8 cellular contexts compared by ENCODE assay signal in the genomic region with DNA sequence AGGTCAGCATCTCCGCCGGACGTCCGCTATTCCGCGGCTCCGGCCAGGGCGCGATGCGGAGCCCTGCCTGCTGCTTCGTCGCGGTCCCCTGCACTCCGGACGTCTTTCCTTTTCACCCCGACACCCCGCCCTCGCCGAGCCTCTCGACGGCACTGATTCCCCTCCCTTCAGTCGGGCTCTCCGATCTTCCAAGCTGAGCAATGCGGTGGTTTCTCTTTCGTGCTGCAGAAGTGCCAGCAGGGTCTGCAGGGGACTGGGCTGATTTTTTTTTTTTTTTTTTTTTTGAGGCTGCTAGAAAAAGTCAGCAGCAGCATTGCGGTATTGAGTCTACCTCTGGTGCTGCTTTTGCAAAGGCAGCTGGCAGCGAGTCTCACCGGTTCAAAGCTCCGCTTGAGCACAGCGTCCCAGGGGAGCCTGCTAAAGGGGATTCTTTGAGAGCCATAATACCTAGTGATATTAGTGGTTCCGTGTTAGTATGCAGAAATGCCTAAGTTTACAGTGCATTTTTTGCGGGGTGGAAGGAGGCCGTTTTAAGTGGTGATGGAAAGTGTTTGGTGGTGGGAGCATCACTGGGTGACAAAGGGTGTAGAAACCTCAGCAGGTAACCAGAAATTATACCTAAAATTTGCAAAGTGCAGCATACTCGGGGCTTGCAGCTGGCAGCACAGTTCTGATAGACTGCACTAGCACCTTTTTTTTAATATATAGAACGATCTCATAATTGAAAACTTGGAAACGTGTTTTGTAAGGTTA. TPM values are rescaled to one million over a fixed set of nuclear protein-coding genes. Genes with fewer than 3 reads are reported as not detected.
DNase-seq lines count a peak whose midpoint lies in the region; ATAC-seq and TF ChIP-seq lines count a peak whose summit lies in the region.

No MANE protein-coding gene starts in this region.

- peaks cover 49% of the 10 kb centered on the region for H3K79me2 ChIP-seq in neural progenitor cell (ENCODE audit: low read depth)

- BruUV-seq in Calu3 (replicated peaks; lab: Mats Ljungman, UMichigan) (TSS peak; percentile 27), Panc1 (replicated peaks; lab: Mats Ljungman, UMichigan) (no TSS peak)

- H3F3A ChIP-seq in neural progenitor cell (ENCODE audit: low read depth) = peaks cover 48% of the 10 kb centered on the region

- peak overlapping the region; percentile 56 for H2AFZ ChIP-seq in neural progenitor cell (replicated peaks)

- peak overlapping the region; percentile 92 for H3K4me2 ChIP-seq in neural progenitor cell

- CTCF ChIA-PET in Calu3 (lab: Charles Lee) (interaction anchor here (0.6 kb wide), 3 partner anchors 7 to 540 kb away, joined by 3 to 5 read pairs (median 3); no protein-coding TSS in a partner anchor), Panc1 (lab: Charles Lee) (interaction anchor here (0.6 kb wide), 1 partner anchor 20 kb away, joined by 4 read pairs; no protein-coding TSS in a partner anchor)

- H3K9ac ChIP-seq in HUES48 (ENCODE audit: low read depth, low read length) = no peak overlapping the region
- peak overlapping the region; percentile 40 for H3K9ac ChIP-seq in neural progenitor cell

- H3K9me3 ChIP-seq in HUES48 (ENCODE audit: control insufficient read depth, insufficient read depth, low read length) (no peaks in the 10 kb centered on the region), Panc1 (ENCODE audit: control insufficient read depth, insufficient read depth, low read depth, low read length) (no peaks in the 10 kb centered on the region), neural progenitor cell (ENCODE audit: low read depth) (no peaks in the 10 kb centered on the region)

- H4K20me1 ChIP-seq in neural progenitor cell (ENCODE audit: low read depth) = peaks cover 17% of the 10 kb centered on the region

- H3K4me1 ChIP-seq in HUES48 (ENCODE audit: control insufficient read depth, insufficient read depth, low read length) (peaks cover 53% of the 10 kb centered on the region), Panc1 (ENCODE audit: control insufficient read depth, insufficient read depth, low read length) (peaks cover 18% of the 10 kb centered on the region), neural progenitor cell (peaks cover 57% of the 10 kb centered on the region)

- H3K9me3 Mint-ChIP-seq in Calu3 (ENCODE audit: low read depth, unreplicated experiment) = no peaks in the 10 kb centered on the region
- peaks cover 2% of the 10 kb centered on the region for H3K9me3 Mint-ChIP-seq in neural progenitor cell

- H3K27ac ChIP-seq in HUES48 (ENCODE audit: low read depth, low read length) (peak overlapping the region; percentile 79), Panc1 (ENCODE audit: low read length) (peak overlapping the region; percentile 70), neural progenitor cell (peak overlapping the region; percentile 85), substantia nigra (ENCODE audit: low read depth, low read length, poor library complexity, severe bottlenecking) (peak overlapping the region; percentile 88)

- H3K36me3 Mint-ChIP-seq in Calu3 (ENCODE audit: insufficient read depth, unreplicated experiment) = peaks cover 42% of the 10 kb centered on the region
- H3K36me3 Mint-ChIP-seq in neural progenitor cell = no peaks in the 10 kb centered on the region

- no peaks in the 10 kb centered on the region for H3K27me3 Mint-ChIP-seq in Calu3 (ENCODE audit: unreplicated experiment)
- peaks cover 7% of the 10 kb centered on the region for H3K27me3 Mint-ChIP-seq in neural progenitor cell (ENCODE audit: insufficient read depth, low read depth)

- peak overlapping the region; percentile 79 for H3K4me3 ChIP-seq in HUES48 (ENCODE audit: low read depth, low read length)
- peak overlapping the region; percentile 78 to 90 for H3K4me3 ChIP-seq in Panc1 (ENCODE audit: low read depth in 2 of 2, low read length in 2 of 2)
- peak overlapping the region; percentile 71 for H3K4me3 ChIP-seq in neural progenitor cell

- peaks cover 26% of the 10 kb centered on the region for H3K27me3 ChIP-seq in HUES48 (ENCODE audit: control insufficient read depth, insufficient read depth, low read length)
- H3K27me3 ChIP-seq in Panc1 (ENCODE audit: control insufficient read depth, insufficient read depth, low read length) = no peaks in the 10 kb centered on the region
- peaks cover 9% of the 10 kb centered on the region for H3K27me3 ChIP-seq in neural progenitor cell

- DNase-seq in Calu3 (peak; percentile 56), Panc1 (ENCODE audit: low read depth, low spot score) (no peak), fibroblast of the conjunctiva (ENCODE audit: low read depth) (peak; percentile 28), neural progenitor cell (ENCODE audit: low spot score) (peak; percentile 87), substantia nigra (lab: John Stamatoyannopoulos, UW) (peak in 43 of 49 donors; percentile 14 to 76 (median 60))
- DNase-seq in activated T-helper 9 cell treated with anti-CD3 and anti-CD28 coated beads, Interleukin-2, amount 50 U/mL, for 16 hours (ENCODE audit: low read depth) = peak; percentile 65

- TF ChIP-seq CTCF in Calu3 (IDR thresholded peaks at IDR 0.05; ENCODE audit: unreplicated experiment) (no peak), Panc1 (IDR thresholded peaks at IDR 0.05) (no peak), neural progenitor cell (IDR thresholded peaks at IDR 0.05) (no peak)

- H3K4me3 Mint-ChIP-seq in Calu3 (ENCODE audit: low read depth, unreplicated experiment) (peak overlapping the region; percentile 80), neural progenitor cell (peak overlapping the region; percentile 91)

- ATAC-seq in GM21390 (IDR thresholded peaks at IDR 0.05; ENCODE audit: unreplicated experiment) (peak; percentile 38), Panc1 (peak; percentile 51)

- intact Hi-C loops in Calu3 (cut with micrococcal nuclease; ENCODE audit: unreplicated experiment) = loop anchor here (2.0 kb wide), 1 partner anchor 149 kb away; no protein-coding TSS in a partner anchor
- intact Hi-C loops in Panc1 (cut with micrococcal nuclease; ENCODE audit: unreplicated experiment) = loop anchor here (5.0 kb wide), 1 partner anchor 151 kb away; no protein-coding TSS in a partner anchor

- H3K4me1 Mint-ChIP-seq in Calu3 (ENCODE audit: low read depth, unreplicated experiment) (peaks cover 31% of the 10 kb centered on the region), neural progenitor cell (peaks cover 47% of the 10 kb centered on the region)

- H3K27ac Mint-ChIP-seq in Calu3 (ENCODE audit: unreplicated experiment) (peak overlapping the region; percentile 70), neural progenitor cell (peak overlapping the region; percentile 99)

- H3K36me3 ChIP-seq in HUES48 (ENCODE audit: control insufficient read depth, insufficient read depth, low read length) = no peaks in the 10 kb centered on the region
- peaks cover 4% of the 10 kb centered on the region; the same call in 1 of the 2 replicates for H3K36me3 ChIP-seq in Panc1 (ENCODE audit: control insufficient read depth, insufficient read depth, low read length)
- no peaks in the 10 kb centered on the region for H3K36me3 ChIP-seq in neural progenitor cell

- POLR2A ChIA-PET in Panc1 (lab: Charles Lee) = interaction anchor here (0.6 to 0.7 kb wide), 3 partner anchors 55 to 412 kb away, joined by 3 to 6 read pairs (median 5); no protein-coding TSS in a partner anchor

- in situ Hi-C loops in Panc1 (cut with HindIII; ENCODE audit: low pct_unique_long_range_greater_than_20kb, low sequenced_read_pairs) = no loop called here

RNA-seq across cellular contexts. Expression of gene STIM2, which starts 1.0 kb away (rescaled TPM):
- 24.2 and 31.0 TPM in 2 replicates for total RNA-seq in Calu3 (2022)
- total RNA-seq in Panc1 (2021; ENCODE audit: unreplicated experiment) = 23.9 TPM
- polyA plus RNA-seq in Panc1 (2012; ENCODE audit: insufficient read length) = 18.4 TPM
- total RNA-seq in neural progenitor cell (ENCODE audit: low replicate concordance) = 20.6 and 25.8 TPM in 2 replicates
